In the genomic region with DNA sequence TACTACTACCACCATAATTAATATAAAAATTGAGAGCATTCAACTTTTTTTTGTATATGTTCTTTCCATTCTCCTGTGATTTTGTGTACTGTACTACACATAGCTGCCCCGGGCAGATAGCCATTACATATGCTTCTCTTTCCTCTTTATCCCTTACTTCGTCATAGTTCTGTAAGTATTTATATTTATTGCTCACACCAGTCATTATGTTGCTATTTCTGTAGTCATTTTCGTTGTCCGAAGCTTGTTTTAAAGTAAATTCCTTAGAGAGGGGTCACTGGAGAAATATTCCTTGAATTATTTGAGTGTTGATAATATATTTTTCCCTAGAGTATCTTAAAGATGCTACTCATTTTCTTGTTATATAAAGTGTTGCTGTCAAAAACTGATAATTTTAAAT, we compare ENCODE assay signal across 12 cellular contexts.
"Had no signal": no experiment of that assay in that cellular context is flagged by ENCODE, and none has a peak within 500 bp of the region (broad histone marks: within the 10 kb centered on the region; RNA-seq: fewer than 3 reads in every experiment).

No MANE protein-coding gene starts in this region.

- ATAC-seq: heart left ventricle; left colon; pancreas; stimulated activated memory B cell treated with anti-CD40 and anti-IgM and Interleukin-4, amounts not matched to agents 10 μg/mL and 1 μg/mL and 100 μg/mL, for 72 hours had no signal

- DNase-seq: activated CD4-positive, alpha-beta T cell treated with anti-CD3 and anti-CD28 coated beads, Interleukin-2, amount 50 U/mL, for 1 hour; activated naive CD4-positive, alpha-beta T cell; activated naive CD8-positive, alpha-beta T cell treated with anti-CD3 and anti-CD28 coated beads, Interleukin-2, amount 10 ng/mL, durations not matched to agents 7 days and 5 days; aorta; dorsolateral prefrontal cortex; endodermal cell; foreskin melanocyte; heart left ventricle; left colon; pancreas; thyroid gland had no signal
